18 cellular contexts compared by ENCODE assay signal in genomic region chr22:37254206-37254866, GRCh38. TPM values are rescaled to one million over a fixed set of nuclear protein-coding genes. Genes with fewer than 3 reads are reported as not detected.
DNase-seq lines count a peak whose midpoint lies in the region; ATAC-seq lines count a peak whose summit lies in the region.
"Had no signal": no experiment of that assay in that cellular context is flagged by ENCODE, and none has a peak within 500 bp of the region (broad histone marks: within the 10 kb centered on the region; RNA-seq: fewer than 3 reads in every experiment).

No MANE protein-coding gene starts in this region.

- no peak for ATAC-seq in GM18517 (IDR thresholded peaks at IDR 0.05; ENCODE audit: unreplicated experiment)
- ATAC-seq: stimulated activated memory B cell treated with anti-CD40 and anti-IgM and Interleukin-4, amounts not matched to agents 10 μg/mL and 1 μg/mL and 100 μg/mL, for 72 hours had no signal

- DNase-seq in A172 (ENCODE audit: low spot score): peak; percentile 63
- DNase-seq in HS-27A (ENCODE audit: low read depth): peak; percentile 30
- DNase-seq in amniotic epithelial cell (ENCODE audit: low read depth): peak; percentile 85
- peak; percentile 82 for DNase-seq in glomerular visceral epithelial cell (ENCODE audit: extremely low spot score)
- no peak for DNase-seq in AG08395 (ENCODE audit: low spot score)
- DNase-seq in hypothalamus (lab: John Stamatoyannopoulos, UW): no peak
- DNase-seq in dedifferentiated amniotic fluid mesenchymal stem cell (ENCODE audit: extremely low spot score): no peak
- DNase-seq: DND-41, H7, NCI-H187, NCI-H69, SHP77 treated with DMSO at 0.1 percent for 48 hours, uterus, WERI-Rb-1 had no signal

RNA-seq across cellular contexts. Expression of gene RAC2, which starts 10.3 kb away (rescaled TPM):
- 51.7 and 60.2 TPM in 2 replicates for total RNA-seq in A172 (2014; rRNA removed; shearing (Covaris generic))
- total RNA-seq: osteocyte had no signal

RNA-seq across cellular contexts. Expression of gene CYTH4, which starts 28.0 kb away (rescaled TPM):
- 0.26 and 0.43 TPM in 2 replicates for total RNA-seq in A172 (2014; rRNA removed; shearing (Covaris generic))
- total RNA-seq: H7, mesothelial cell of epicardium, osteocyte had no signal

RNA-seq across cellular contexts. Expression of gene SSTR3, which starts 42.1 kb away (rescaled TPM):
- total RNA-seq in A172 (2014; rRNA removed; shearing (Covaris generic)): not detected in 2 replicates
- total RNA-seq: osteocyte had no signal

Comparison
In these comparisons a context has a peak if more than half of its experiments do, and no peak if none do; other contexts are left out.
1. DNase-seq: peak in A172 (single experiment), HS-27A (single experiment), amniotic epithelial cell (single experiment) and glomerular visceral epithelial cell (single experiment); none in AG08395 (single experiment), hypothalamus (0 of 51) and dedifferentiated amniotic fluid mesenchymal stem cell (single experiment).